Comparison of ENCODE assay signal across 6 cellular contexts in genomic region chr18:45285251-45285650, GRCh38.
"Had no signal": no experiment of that assay in that cellular context is flagged by ENCODE, and none has a peak within 500 bp of the region (broad histone marks: within the 10 kb centered on the region; RNA-seq: fewer than 3 reads in every experiment).

No MANE protein-coding gene starts in this region.

- DNase-seq: IMR-90, KBM-7 had no signal

- H3K27ac Mint-ChIP-seq: IgD-negative memory B cell had no signal

- H3K4me3 Mint-ChIP-seq: IgD-negative memory B cell had no signal

- ATAC-seq: HepG2, K562 had no signal

- H3K27ac ChIP-seq: HL-60 had no signal

- H3K4me3 ChIP-seq: K562 had no signal
